ENCODE assay signal across 8 cellular contexts in genomic region chr12:116434155-116435065, GRCh38.
DNase-seq lines count a peak whose midpoint lies in the region; ATAC-seq and TF ChIP-seq lines count a peak whose summit lies in the region.

No MANE protein-coding gene starts in this region.

- H3K4me3 ChIP-seq in Caco-2 (ENCODE audit: low read depth, low read length) = no peak overlapping the region

- CTCF ChIA-PET in Caco-2 (lab: Charles Lee) = interaction anchor here (0.5 kb wide), 1 partner anchor 99 kb away, joined by 3 read pairs; no protein-coding TSS in a partner anchor

- ATAC-seq in esophagus mucosa (peak; percentile 75), HG02840 (IDR thresholded peaks at IDR 0.05; ENCODE audit: low FRiP score, unreplicated experiment) (no peak), GM18520 (IDR thresholded peaks at IDR 0.05; ENCODE audit: unreplicated experiment) (no peak), GM19324 (IDR thresholded peaks at IDR 0.05; ENCODE audit: low FRiP score, unreplicated experiment) (no peak)

- H3K36me3 ChIP-seq in Caco-2 (ENCODE audit: control insufficient read depth, insufficient read depth, low read length) = no peaks in the 10 kb centered on the region

- DNase-seq in Caco-2 = peak; percentile 90 to 94
- peak; percentile 85 for DNase-seq in OCI-M1 (lab: John Stamatoyannopoulos, UW)
- peak; percentile 96 for DNase-seq in myocyte (ENCODE audit: low read depth)
- no peak for DNase-seq in HuH-7.5 (ENCODE audit: low spot score)

- POLR2A ChIA-PET in Caco-2 (lab: Charles Lee) = interaction anchor here (0.9 to 1.0 kb wide), 2 partner anchors 69 to 228 kb away, joined by 3 read pairs; no protein-coding TSS in a partner anchor

- peak overlapping the region; percentile 50 for H3K4me3 Mint-ChIP-seq in Caco-2 (ENCODE audit: unreplicated experiment)

- peaks cover 41% of the 10 kb centered on the region for H3K4me1 Mint-ChIP-seq in Caco-2 (ENCODE audit: low read depth, unreplicated experiment)

- H3K9me3 Mint-ChIP-seq in Caco-2 (ENCODE audit: unreplicated experiment) = no peaks in the 10 kb centered on the region

- no peaks in the 10 kb centered on the region for H3K27me3 Mint-ChIP-seq in Caco-2 (ENCODE audit: insufficient read depth, unreplicated experiment)

- no peak for TF ChIP-seq CTCF in Caco-2 (IDR thresholded peaks at IDR 0.05; ENCODE audit: insufficient read depth in 1 of 2, low read depth in 1 of 2, low read length in 1 of 2, severe bottlenecking in 1 of 2, unreplicated experiment in 1 of 2)

- no peaks in the 10 kb centered on the region for H3K9me3 ChIP-seq in Caco-2

- intact Hi-C loops in Caco-2 (cut with micrococcal nuclease; ENCODE audit: unreplicated experiment) = loop anchor here (2.0 kb wide), 1 partner anchor 68 kb away; no protein-coding TSS in a partner anchor

- BruUV-seq in Caco-2 (replicated peaks; lab: Mats Ljungman, UMichigan) = no TSS peak

- peak overlapping the region; percentile 81 for H3K27ac Mint-ChIP-seq in Caco-2 (ENCODE audit: unreplicated experiment)

- H3K27me3 ChIP-seq in Caco-2 (replicated peaks; ENCODE audit: control insufficient read depth, insufficient read depth, low read length) = no peaks in the 10 kb centered on the region

- no peaks in the 10 kb centered on the region for H3K36me3 Mint-ChIP-seq in Caco-2 (ENCODE audit: insufficient read depth, unreplicated experiment)

- peaks cover 47% of the 10 kb centered on the region for H3K4me1 ChIP-seq in Caco-2
